In genomic region chr6:149717588-149718458, GRCh38 we compare ENCODE assay signal across 1 cellular context.
TF ChIP-seq lines count a peak whose summit lies in the region.

Gene LATS1 (minus strand): TSS chr6:149718101. CDS start chr6:149702126, 15,975 bp downstream.

TF ChIP-seq in K562, 482 proteins besides CTCF, POLR2A, EP300 and RAD21 (continued from another document and continues in another):
- TF ChIP-seq MGA (IDR thresholded peaks at IDR 0.05), result peak; percentile 80
- TF ChIP-seq CBX2 (IDR thresholded peaks at IDR 0.05; ENCODE audit: insufficient read depth, low read length, poor library complexity, severe bottlenecking), result no peak
- no peak for TF ChIP-seq ZNF318 (IDR thresholded peaks at IDR 0.05; ENCODE audit: borderline replicate concordance in 1 of 2, low read depth in 1 of 2)
- TF ChIP-seq ZMIZ1 (IDR thresholded peaks at IDR 0.05; ENCODE audit: low read depth in 2 of 2, low read length in 2 of 2), result peak in 1 of 2 experiments; percentile 58; a peak in 1 of 4 replicates
- TF ChIP-seq MNT (conservative IDR thresholded peaks at IDR 0.05), result peak; percentile 30 to 57; a peak in 3 of 4 replicates
- TF ChIP-seq STAG1 (CRISPR knock-in tag; IDR thresholded peaks at IDR 0.05; ENCODE audit: borderline replicate concordance), result peak; percentile 33; the same call in 1 of the 2 replicates
- TF ChIP-seq USF2 (CRISPR knock-in tag; IDR thresholded peaks at IDR 0.05), result peak; percentile 29; the same call in 1 of the 2 replicates
- TF ChIP-seq MYBL2 (IDR thresholded peaks at IDR 0.05; ENCODE audit: low read depth), result no peak
- TF ChIP-seq MYBL2 (CRISPR knock-in tag; IDR thresholded peaks at IDR 0.05; ENCODE audit: borderline replicate concordance), result no peak
- TF ChIP-seq USF1 (CRISPR knock-in tag; IDR thresholded peaks at IDR 0.05), result 0 out of 2 replicates have a peak, but pooled peaks have one; percentile 47
- peak; percentile 100 for TF ChIP-seq KDM5B (IDR thresholded peaks at IDR 0.05; ENCODE audit: insufficient replicate concordance, low read depth, low read length)
- TF ChIP-seq ZBTB43 (CRISPR knock-in tag; IDR thresholded peaks at IDR 0.05), result peak; percentile 32; the same call in 1 of the 2 replicates
- TF ChIP-seq CBFB (CRISPR knock-in tag; IDR thresholded peaks at IDR 0.05), result peak; percentile 95
